ENCODE assay signal across 31 cellular contexts in the genomic region with DNA sequence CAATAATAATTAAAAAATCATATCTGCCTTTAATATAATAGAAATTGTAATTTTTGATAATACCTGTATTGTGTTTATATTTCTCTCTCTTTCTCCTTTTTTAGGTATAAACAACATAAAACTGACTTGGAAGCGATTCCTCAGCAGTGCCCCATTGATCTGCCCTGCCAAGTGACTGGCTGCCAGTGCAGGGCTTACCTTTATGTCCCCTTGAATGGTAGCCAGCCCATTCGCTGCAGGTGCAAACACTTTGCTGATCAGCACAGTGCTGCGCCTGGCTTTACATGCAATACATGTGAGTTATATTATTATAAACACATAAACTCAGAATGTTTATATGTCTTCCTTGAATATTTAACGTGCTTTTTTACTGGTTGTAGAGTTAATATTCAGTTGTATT. TPM values are rescaled to one million over a fixed set of nuclear protein-coding genes. Genes with fewer than 3 reads are reported as not detected.
"Had no signal": no experiment of that assay in that cellular context is flagged by ENCODE, and none has a peak within 500 bp of the region (broad histone marks: within the 10 kb centered on the region; RNA-seq: fewer than 3 reads in every experiment).

No MANE protein-coding gene starts in this region.

- DNase-seq: colonic mucosa; cortex of kidney; dermis blood vessel endothelial cell; dorsolateral prefrontal cortex; effector CD4-positive, alpha-beta T cell; effector CD8-positive, alpha-beta T cell; effector memory CD4-positive, alpha-beta T cell; effector memory CD8-positive, alpha-beta T cell; endodermal cell; erythroblast; esophagus squamous epithelium; foreskin fibroblast; foreskin keratinocyte; foreskin melanocyte; gastrocnemius medialis; glutamatergic neuron; head of caudate nucleus; heart left ventricle; heart right ventricle had no signal

- H3K4me1 ChIP-seq: colonic mucosa, foreskin keratinocyte had no signal

- H3K27me3 Mint-ChIP-seq: dendritic cell treated with granulocyte-macrophage colony-stimulating factor and Interleukin-4, amounts not matched to agents 40 ng/mL and 50 ng/mL, for 4 days; effector memory CD8-positive, alpha-beta T cell had no signal

- H3K9me3 ChIP-seq: colonic mucosa, esophagus muscularis mucosa, esophagus squamous epithelium, gastrocnemius medialis, gastroesophageal sphincter had no signal

- H3K36me3 ChIP-seq: colonic mucosa had no signal

- H3K27ac Mint-ChIP-seq: dendritic cell treated with granulocyte-macrophage colony-stimulating factor and Interleukin-4, amounts not matched to agents 40 ng/mL and 50 ng/mL, for 4 days; effector memory CD8-positive, alpha-beta T cell; endodermal cell had no signal

- H3K4me3 ChIP-seq: colonic mucosa, coronary artery, dorsolateral prefrontal cortex, esophagus muscularis mucosa, esophagus squamous epithelium, gastrocnemius medialis, gastroesophageal sphincter, heart left ventricle, heart right ventricle had no signal

- H3K27me3 ChIP-seq: colonic mucosa, dorsolateral prefrontal cortex, esophagus muscularis mucosa, esophagus squamous epithelium, foreskin keratinocyte, gastrocnemius medialis, gastroesophageal sphincter, heart left ventricle, heart right ventricle had no signal

- H3K9me3 Mint-ChIP-seq: dendritic cell treated with granulocyte-macrophage colony-stimulating factor and Interleukin-4, amounts not matched to agents 40 ng/mL and 50 ng/mL, for 4 days; effector memory CD8-positive, alpha-beta T cell had no signal

- FAIRE-seq: colon, endometrium, endothelial cell of umbilical vein had no signal

- H3K4me1 Mint-ChIP-seq: endodermal cell had no signal

- H3K4me3 Mint-ChIP-seq: dendritic cell treated with granulocyte-macrophage colony-stimulating factor and Interleukin-4, amounts not matched to agents 40 ng/mL and 50 ng/mL, for 4 days; effector memory CD8-positive, alpha-beta T cell; endodermal cell had no signal

- H3K27ac ChIP-seq: colonic mucosa, coronary artery, dorsolateral prefrontal cortex, epithelial cell of prostate, esophagus muscularis mucosa, esophagus squamous epithelium, foreskin keratinocyte, gastrocnemius medialis, gastroesophageal sphincter, heart left ventricle, heart right ventricle had no signal

- ATAC-seq: effector memory CD8-positive, alpha-beta T cell; esophagus mucosa; foreskin keratinocyte; gastrocnemius medialis; gastroesophageal sphincter; heart left ventricle; heart right ventricle had no signal

RNA-seq across cellular contexts. Expression of a gene that starts 20.9 kb away (rescaled TPM):
- total RNA-seq: fibroblast of villous mesenchyme, foreskin keratinocyte, glomerular endothelial cell had no signal
- polyA plus RNA-seq: endothelial cell of umbilical vein, fibroblast of lung had no signal
